ENCODE assay signal across 20 cellular contexts in the genomic region with DNA sequence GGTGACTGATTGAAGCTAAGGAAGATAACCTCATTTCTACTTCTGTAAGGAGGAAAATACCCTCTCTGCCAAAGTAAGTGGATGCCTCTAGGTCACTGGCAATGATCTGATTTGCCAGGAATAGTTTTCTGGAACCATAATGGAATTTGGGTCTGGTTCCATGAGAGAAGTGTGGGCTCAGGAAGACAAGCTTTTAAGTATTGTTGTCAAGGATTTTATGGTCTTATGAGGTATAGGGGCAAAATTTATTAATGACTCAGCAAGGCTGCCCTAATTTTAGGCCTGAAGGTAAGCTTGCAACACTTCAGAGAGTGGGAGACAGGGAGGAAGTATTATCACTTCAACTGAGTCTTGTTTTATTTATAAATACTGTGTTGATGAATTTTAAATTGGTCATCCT.
DNase-seq lines count a peak whose midpoint lies in the region; ATAC-seq and TF ChIP-seq lines count a peak whose summit lies in the region.
"Had no signal": no experiment of that assay in that cellular context is flagged by ENCODE, and none has a peak within 500 bp of the region (broad histone marks: within the 10 kb centered on the region; RNA-seq: fewer than 3 reads in every experiment).

No MANE protein-coding gene starts in this region.

- peak overlapping the region; percentile 89 for H3K27ac ChIP-seq in osteoblast (ENCODE audit: low read depth, low read length)
- no peak overlapping the region for H3K27ac ChIP-seq in naive thymus-derived CD4-positive, alpha-beta T cell (ENCODE audit: low read depth, low read length)
- H3K27ac ChIP-seq: C4-2B, HL-60, KMS-11 had no signal

- peak; percentile 47 for DNase-seq in AG10803 (ENCODE audit: low read depth)
- DNase-seq in M059J (ENCODE audit: low read depth), result peak; percentile 51
- DNase-seq in chondrocyte (ENCODE audit: low spot score), result no peak
- DNase-seq in osteoblast (ENCODE audit: insufficient read length, low spot score, missing footprints), result no peak
- DNase-seq in activated naive CD8-positive, alpha-beta T cell treated with anti-CD3 and anti-CD28 coated beads for 36 hours, result no peak
- no peak for DNase-seq in naive thymus-derived CD4-positive, alpha-beta T cell
- no peak for DNase-seq in MV-4-11 (lab: John Stamatoyannopoulos, UW)
- no peak for DNase-seq in kidney tubule cell (ENCODE audit: low spot score)
- DNase-seq: Calu3; CD8-positive, alpha-beta memory T cell; DMS153; NCI-H1105 treated with DMSO at 0.1 percent for 48 hours; NCI-H2029 treated with DMSO at 0.1 percent for 48 hours; NCI-H345; NCI-H524; NCI-H774; NK-92 treated with Interleukin-12 subunit alpha and Interleukin-12 subunit beta, amount 100 ng/mL, for 24 hours had no signal

- no peaks in the 10 kb centered on the region for H3K27me3 ChIP-seq in osteoblast (ENCODE audit: insufficient read depth, low read length)
- H3K27me3 ChIP-seq in naive thymus-derived CD4-positive, alpha-beta T cell (ENCODE audit: control insufficient read depth in 2 of 2, insufficient read depth in 2 of 2, low read length in 2 of 2), result no peaks in the 10 kb centered on the region

- no peaks in the 10 kb centered on the region for H3K79me2 ChIP-seq in osteoblast (ENCODE audit: insufficient read depth, low read length)

- H3K9me3 ChIP-seq in osteoblast (ENCODE audit: low read depth, low read length), result no peaks in the 10 kb centered on the region
- H3K9me3 ChIP-seq in naive thymus-derived CD4-positive, alpha-beta T cell (ENCODE audit: control insufficient read depth in 2 of 3, low read length in 3 of 3), result no peaks in the 10 kb centered on the region

- no peaks in the 10 kb centered on the region for H3K9me3 Mint-ChIP-seq in chondrocyte (ENCODE audit: low read depth)
- H3K9me3 Mint-ChIP-seq in activated naive CD8-positive, alpha-beta T cell treated with anti-CD3 and anti-CD28 coated beads for 36 hours, result no peaks in the 10 kb centered on the region
- H3K9me3 Mint-ChIP-seq in naive thymus-derived CD4-positive, alpha-beta T cell, result no peaks in the 10 kb centered on the region

- H2AFZ ChIP-seq in osteoblast (ENCODE audit: low read length), result no peak overlapping the region

- H3K4me3 ChIP-seq in AG10803 (ENCODE audit: low read length) (no peak overlapping the region), osteoblast (ENCODE audit: insufficient read depth, low read length) (no peak overlapping the region)
- H3K4me3 ChIP-seq in naive thymus-derived CD4-positive, alpha-beta T cell (ENCODE audit: low read length), result no peak overlapping the region

- H4K20me1 ChIP-seq in osteoblast (ENCODE audit: insufficient read depth, low read length), result no peaks in the 10 kb centered on the region

- H3K36me3 ChIP-seq in osteoblast (ENCODE audit: insufficient read depth, low read length), result no peaks in the 10 kb centered on the region
- H3K36me3 ChIP-seq in naive thymus-derived CD4-positive, alpha-beta T cell (ENCODE audit: control insufficient read depth in 2 of 3, insufficient read depth in 3 of 3, low read length in 3 of 3), result no peaks in the 10 kb centered on the region

- ATAC-seq in naive thymus-derived CD4-positive, alpha-beta T cell, result no peak

- POLR2A ChIA-PET in naive thymus-derived CD4-positive, alpha-beta T cell (lab: Charles Lee), result no interaction called here

- peak overlapping the region; percentile 60 for H3K27ac Mint-ChIP-seq in chondrocyte (ENCODE audit: unreplicated experiment)
- no peak overlapping the region for H3K27ac Mint-ChIP-seq in activated naive CD8-positive, alpha-beta T cell treated with anti-CD3 and anti-CD28 coated beads for 36 hours
- no peak overlapping the region for H3K27ac Mint-ChIP-seq in naive thymus-derived CD4-positive, alpha-beta T cell
- H3K27ac Mint-ChIP-seq: CD8-positive, alpha-beta memory T cell had no signal

- H3K4me3 Mint-ChIP-seq in chondrocyte (ENCODE audit: unreplicated experiment), result no peak overlapping the region
- H3K4me3 Mint-ChIP-seq in activated naive CD8-positive, alpha-beta T cell treated with anti-CD3 and anti-CD28 coated beads for 36 hours, result no peak overlapping the region
- H3K4me3 Mint-ChIP-seq in naive thymus-derived CD4-positive, alpha-beta T cell, result no peak overlapping the region
- H3K4me3 Mint-ChIP-seq: CD8-positive, alpha-beta memory T cell had no signal

- intact Hi-C loops in naive thymus-derived CD4-positive, alpha-beta T cell (cut with micrococcal nuclease), result no loop called here

- H3K4me1 ChIP-seq in osteoblast (ENCODE audit: insufficient read depth, low read length), result peaks cover 25% of the 10 kb centered on the region
- no peaks in the 10 kb centered on the region for H3K4me1 ChIP-seq in naive thymus-derived CD4-positive, alpha-beta T cell (ENCODE audit: control insufficient read depth in 2 of 2, insufficient read depth in 2 of 2, low read length in 2 of 2)

- peaks cover 48% of the 10 kb centered on the region for H3K4me1 Mint-ChIP-seq in chondrocyte (ENCODE audit: low read depth)
- H3K4me1 Mint-ChIP-seq in activated naive CD8-positive, alpha-beta T cell treated with anti-CD3 and anti-CD28 coated beads for 36 hours, result peaks cover 6% of the 10 kb centered on the region
- no peaks in the 10 kb centered on the region for H3K4me1 Mint-ChIP-seq in naive thymus-derived CD4-positive, alpha-beta T cell
- H3K4me1 Mint-ChIP-seq: CD8-positive, alpha-beta memory T cell had no signal

- no peaks in the 10 kb centered on the region for H3K36me3 Mint-ChIP-seq in chondrocyte (ENCODE audit: low read depth)
- no peaks in the 10 kb centered on the region for H3K36me3 Mint-ChIP-seq in activated naive CD8-positive, alpha-beta T cell treated with anti-CD3 and anti-CD28 coated beads for 36 hours
- H3K36me3 Mint-ChIP-seq in naive thymus-derived CD4-positive, alpha-beta T cell, result no peaks in the 10 kb centered on the region
- H3K36me3 Mint-ChIP-seq: CD8-positive, alpha-beta memory T cell had no signal

- CTCF ChIA-PET in naive thymus-derived CD4-positive, alpha-beta T cell (lab: Charles Lee), result no interaction called here

- TF ChIP-seq CTCF in AG10803 (conservative IDR thresholded peaks at IDR 0.05; ENCODE audit: low read length) (no peak), chondrocyte (IDR thresholded peaks at IDR 0.05) (no peak), osteoblast (IDR thresholded peaks at IDR 0.05; ENCODE audit: extremely low read depth, low read depth, low read length) (no peak)

- no peak overlapping the region for H3K4me2 ChIP-seq in osteoblast (ENCODE audit: insufficient read depth, low read length)
- H3K4me2 ChIP-seq: KMS-11 had no signal

- no peaks in the 10 kb centered on the region for H3K27me3 Mint-ChIP-seq in chondrocyte (ENCODE audit: low read depth)
- peaks cover 13% of the 10 kb centered on the region for H3K27me3 Mint-ChIP-seq in activated naive CD8-positive, alpha-beta T cell treated with anti-CD3 and anti-CD28 coated beads for 36 hours
- H3K27me3 Mint-ChIP-seq in naive thymus-derived CD4-positive, alpha-beta T cell, result peaks cover 0 to 29% (median 7%) of the 10 kb centered on the region in 5 donors
- H3K27me3 Mint-ChIP-seq: CD8-positive, alpha-beta memory T cell had no signal

Comparison
In these comparisons a context has a peak if more than half of its experiments do, and no peak if none do; other contexts are left out.
1. DNase-seq: peak in AG10803 (single experiment) and M059J (single experiment); none in chondrocyte (single experiment), osteoblast (single experiment), activated naive CD8-positive, alpha-beta T cell treated with anti-CD3 and anti-CD28 coated beads for 36 hours (single experiment), naive thymus-derived CD4-positive, alpha-beta T cell (0 of 9), MV-4-11 (single experiment) and kidney tubule cell (single experiment).